25 cellular contexts compared by ENCODE assay signal in genomic region chr17:4818276-4818675, GRCh38. TPM values are rescaled to one million over a fixed set of nuclear protein-coding genes. Genes with fewer than 3 reads are reported as not detected.
"Had no signal": no experiment of that assay in that cellular context is flagged by ENCODE, and none has a peak within 500 bp of the region (broad histone marks: within the 10 kb centered on the region; RNA-seq: fewer than 3 reads in every experiment).

No MANE protein-coding gene starts in this region.

- DNase-seq: activated CD4-positive, alpha-beta T cell treated with anti-CD3 and anti-CD28 coated beads for 4 hours; activated CD8-positive, alpha-beta memory T cell treated with anti-CD3 and anti-CD28 coated beads, Interleukin-2, amount 50 U/mL, for 4 hours; activated CD8-positive, alpha-beta T cell treated with anti-CD3 and anti-CD28 coated beads for 36 hours; activated gamma-delta T cell treated with Interleukin-2 at 50 U/mL for 16 hours; activated naive CD4-positive, alpha-beta T cell treated with anti-CD3 and anti-CD28 coated beads, Interleukin-2, amount 10 ng/mL, durations not matched to agents 7 days and 5 days; activated naive CD8-positive, alpha-beta T cell treated with anti-CD3 and anti-CD28 coated beads for 36 hours; activated T-cell treated with anti-CD3 and anti-CD28 coated beads, Interleukin-2, amount 50 U/mL, for 72 hours; brain microvascular endothelial cell; Karpas-422; NCI-H1105 treated with DMSO at 0.1 percent for 48 hours; NCI-H1436 treated with DMSO at 0.1 percent for 48 hours; NCI-H187 treated with DMSO at 0.1 percent for 48 hours; NCI-H2171; NCI-H226; NCI-H526; NCI-H774; NK-92 treated with Interleukin-12 subunit alpha and Interleukin-12 subunit beta, amount 100 ng/mL, for 24 hours; SHP77 treated with DMSO at 0.1 percent for 48 hours; T-cell; T-helper 2 cell; T1000 had no signal

- H3K27ac Mint-ChIP-seq: activated CD8-positive, alpha-beta T cell treated with anti-CD3 and anti-CD28 coated beads for 36 hours; activated naive CD8-positive, alpha-beta T cell treated with anti-CD3 and anti-CD28 coated beads for 36 hours; activated T-cell treated with anti-CD3 and anti-CD28 coated beads, Interleukin-2, amount 50 U/mL, for 72 hours; activated T-helper 2 cell treated with anti-CD3 and anti-CD28 coated beads, Interferon-gamma antibody, Interleukin-2, Interleukin-4, amounts not matched to agents 10 μg/mL and 5 μg/mL and 100 μg/mL, durations not matched to agents 14 hours and 24 hours and 36 hours; T-cell had no signal

- H3K4me1 Mint-ChIP-seq: activated naive CD4-positive, alpha-beta T cell treated with anti-CD3 and anti-CD28 coated beads, Interleukin-2, amount 10 ng/mL, durations not matched to agents 7 days and 5 days; activated naive CD8-positive, alpha-beta T cell treated with anti-CD3 and anti-CD28 coated beads for 36 hours; T-cell had no signal

- H3K27me3 ChIP-seq: brain microvascular endothelial cell, cardiac muscle cell had no signal

- ATAC-seq: activated CD8-positive, alpha-beta T cell treated with anti-CD3 and anti-CD28 coated beads for 36 hours; activated T-cell treated with anti-CD3 and anti-CD28 coated beads, Interleukin-2, amount 50 U/mL, for 72 hours; T-cell had no signal

- H3K27me3 Mint-ChIP-seq: activated CD8-positive, alpha-beta T cell treated with anti-CD3 and anti-CD28 coated beads for 36 hours; activated naive CD4-positive, alpha-beta T cell treated with anti-CD3 and anti-CD28 coated beads, Interleukin-2, amount 10 ng/mL, durations not matched to agents 7 days and 5 days; activated naive CD8-positive, alpha-beta T cell treated with anti-CD3 and anti-CD28 coated beads for 36 hours; T-cell had no signal

- H3K9me3 Mint-ChIP-seq: activated CD8-positive, alpha-beta T cell treated with anti-CD3 and anti-CD28 coated beads for 36 hours; activated naive CD4-positive, alpha-beta T cell treated with anti-CD3 and anti-CD28 coated beads, Interleukin-2, amount 10 ng/mL, durations not matched to agents 7 days and 5 days; activated naive CD8-positive, alpha-beta T cell treated with anti-CD3 and anti-CD28 coated beads for 36 hours; activated T-cell treated with anti-CD3 and anti-CD28 coated beads, Interleukin-2, amount 50 U/mL, for 72 hours; activated T-helper 2 cell treated with anti-CD3 and anti-CD28 coated beads, Interferon-gamma antibody, Interleukin-2, Interleukin-4, amounts not matched to agents 10 μg/mL and 5 μg/mL and 100 μg/mL, durations not matched to agents 14 hours and 24 hours and 36 hours; T-cell had no signal

- H3K4me3 Mint-ChIP-seq: activated CD8-positive, alpha-beta T cell treated with anti-CD3 and anti-CD28 coated beads for 36 hours; activated naive CD4-positive, alpha-beta T cell treated with anti-CD3 and anti-CD28 coated beads, Interleukin-2, amount 10 ng/mL, durations not matched to agents 7 days and 5 days; activated naive CD8-positive, alpha-beta T cell treated with anti-CD3 and anti-CD28 coated beads for 36 hours; activated T-cell treated with anti-CD3 and anti-CD28 coated beads, Interleukin-2, amount 50 U/mL, for 72 hours; T-cell had no signal

- H3K27ac ChIP-seq: brain microvascular endothelial cell, cardiac muscle cell had no signal

- H3K4me3 ChIP-seq: cardiac muscle cell had no signal

RNA-seq across cellular contexts. Expression of gene GLTPD2, which starts 29.5 kb away (rescaled TPM):
- total RNA-seq: activated CD8-positive, alpha-beta T cell treated with anti-CD3 and anti-CD28 coated beads for 36 hours; activated naive CD8-positive, alpha-beta T cell treated with anti-CD3 and anti-CD28 coated beads for 36 hours; activated T-cell treated with anti-CD3 and anti-CD28 coated beads, Interleukin-2, amount 50 U/mL, for 72 hours; activated T-helper 2 cell treated with anti-CD3 and anti-CD28 coated beads, Interferon-gamma antibody, Interleukin-2, Interleukin-4, amounts not matched to agents 10 μg/mL and 5 μg/mL and 100 μg/mL, durations not matched to agents 14 hours and 24 hours and 36 hours; cardiac muscle cell; NCI-H460; SK-MEL-5; T-cell had no signal
